18 cellular contexts compared by ENCODE assay signal in the genomic region with DNA sequence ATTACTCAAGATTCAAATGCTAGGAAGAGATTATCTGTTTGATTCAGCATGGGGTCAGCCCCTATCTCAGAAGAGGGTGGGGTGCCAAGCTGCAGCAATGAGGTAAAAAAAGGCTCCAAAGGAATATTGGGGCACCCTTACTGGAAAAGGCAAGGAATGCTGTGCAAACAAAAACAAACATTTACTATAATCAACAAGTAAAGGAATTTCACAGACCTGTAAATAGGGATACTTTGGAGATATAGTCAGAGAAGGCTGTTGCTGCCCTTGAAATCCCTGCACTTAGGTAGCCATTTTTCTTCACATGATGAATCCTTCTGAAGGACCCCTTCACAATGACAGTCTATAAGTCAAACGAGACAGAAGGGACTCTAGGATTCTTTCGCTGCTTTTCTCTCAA.
"Had no signal": no experiment of that assay in that cellular context is flagged by ENCODE, and none has a peak within 500 bp of the region (broad histone marks: within the 10 kb centered on the region; RNA-seq: fewer than 3 reads in every experiment).

No MANE protein-coding gene starts in this region.

- H3K27me3 ChIP-seq: ascending aorta, dorsolateral prefrontal cortex, left lung, sigmoid colon had no signal

- H3K27ac ChIP-seq: ascending aorta, dorsolateral prefrontal cortex had no signal

- H3K9me3 ChIP-seq: ascending aorta, left lung, sigmoid colon had no signal

- DNase-seq: activated CD4-positive, alpha-beta T cell treated with anti-CD3 and anti-CD28 coated beads, Interleukin-2, amount 10 ng/mL, durations not matched to agents 7 days and 5 days; activated naive CD4-positive, alpha-beta T cell treated with anti-CD3 and anti-CD28 coated beads for 36 hours; dorsolateral prefrontal cortex; hypothalamus; kidney; left lung; sigmoid colon; stimulated activated CD4-positive, alpha-beta T cell treated with anti-CD3 and anti-CD28 coated beads, Interleukin-12 subunit alpha, Interleukin-12 subunit beta, amount 100 ng/mL, for 4 hours; stimulated activated naive B cell treated with anti-CD40 and anti-IgM and Interleukin-4, amounts not matched to agents 10 μg/mL and 1 μg/mL and 100 μg/mL, for 72 hours; substantia nigra; trophoblast cell had no signal

- H3K36me3 ChIP-seq: ascending aorta, left lung, sigmoid colon had no signal

- H3K36me3 Mint-ChIP-seq: memory B cell; stimulated activated naive B cell treated with anti-CD40 and anti-IgM and Interleukin-4, amounts not matched to agents 10 μg/mL and 1 μg/mL and 100 μg/mL, for 72 hours had no signal

- FAIRE-seq: bronchial epithelial cell, endometrium, kidney had no signal

- H3K27me3 Mint-ChIP-seq: memory B cell; stimulated activated naive B cell treated with anti-CD40 and anti-IgM and Interleukin-4, amounts not matched to agents 10 μg/mL and 1 μg/mL and 100 μg/mL, for 72 hours had no signal

- H3K27ac Mint-ChIP-seq: activated CD4-positive, alpha-beta T cell treated with anti-CD3 and anti-CD28 coated beads, Interleukin-2, amount 10 ng/mL, durations not matched to agents 7 days and 5 days; activated naive CD4-positive, alpha-beta T cell treated with anti-CD3 and anti-CD28 coated beads for 36 hours; activated T-helper 2 cell treated with anti-CD3 and anti-CD28 coated beads, Interferon-gamma antibody, Interleukin-2, Interleukin-4, amounts not matched to agents 10 μg/mL and 5 μg/mL and 100 μg/mL, durations not matched to agents 14 hours and 24 hours and 36 hours; stimulated activated naive B cell treated with anti-CD40 and anti-IgM and Interleukin-4, amounts not matched to agents 10 μg/mL and 1 μg/mL and 100 μg/mL, for 72 hours; T-helper 2 cell treated with Interferon-gamma antibody and Interleukin-4, amounts not matched to agents 5 μg/mL and 100 μg/mL, for 36 hours had no signal

- H3K9me3 Mint-ChIP-seq: activated CD4-positive, alpha-beta T cell treated with anti-CD3 and anti-CD28 coated beads, Interleukin-2, amount 10 ng/mL, durations not matched to agents 7 days and 5 days; activated naive CD4-positive, alpha-beta T cell treated with anti-CD3 and anti-CD28 coated beads for 36 hours; activated T-helper 2 cell treated with anti-CD3 and anti-CD28 coated beads, Interferon-gamma antibody, Interleukin-2, Interleukin-4, amounts not matched to agents 10 μg/mL and 5 μg/mL and 100 μg/mL, durations not matched to agents 14 hours and 24 hours and 36 hours; T-helper 2 cell treated with Interferon-gamma antibody and Interleukin-4, amounts not matched to agents 5 μg/mL and 100 μg/mL, for 36 hours had no signal

- ATAC-seq: left lung had no signal

- H3K4me3 ChIP-seq: ascending aorta, dorsolateral prefrontal cortex, left lung, sigmoid colon had no signal

- H3K4me3 Mint-ChIP-seq: activated CD4-positive, alpha-beta T cell treated with anti-CD3 and anti-CD28 coated beads, Interleukin-2, amount 10 ng/mL, durations not matched to agents 7 days and 5 days; activated naive CD4-positive, alpha-beta T cell treated with anti-CD3 and anti-CD28 coated beads for 36 hours; neural crest cell; stimulated activated naive B cell treated with anti-CD40 and anti-IgM and Interleukin-4, amounts not matched to agents 10 μg/mL and 1 μg/mL and 100 μg/mL, for 72 hours; T-helper 2 cell treated with Interferon-gamma antibody and Interleukin-4, amounts not matched to agents 5 μg/mL and 100 μg/mL, for 36 hours had no signal
